ENCODE assay signal across 8 cellular contexts in genomic region chr7:29106128-29106988, GRCh38. TPM values are rescaled to one million over a fixed set of nuclear protein-coding genes. Genes with fewer than 3 reads are reported as not detected.
DNase-seq lines count a peak whose midpoint lies in the region; ATAC-seq, FAIRE-seq and TF ChIP-seq lines count a peak whose summit lies in the region.

No MANE protein-coding gene starts in this region.

- TF ChIP-seq CTCF in GM13976 (IDR thresholded peaks at IDR 0.05; ENCODE audit: borderline replicate concordance, control extremely low read depth, extremely low read depth, insufficient read depth, missing control alignments), result peak; percentile 77
- TF ChIP-seq CTCF in OCI-LY1 (IDR thresholded peaks at IDR 0.05; ENCODE audit: low read length), result peak; percentile 81
- TF ChIP-seq CTCF in bronchial epithelial cell (IDR thresholded peaks at IDR 0.05; ENCODE audit: insufficient read depth, low read length, severe bottlenecking), result peak; percentile 88

- FAIRE-seq in bronchial epithelial cell (lab: Jason Lieb, UNC), result no peak

- H3F3A ChIP-seq in OCI-LY1 (ENCODE audit: insufficient read depth, low read length), result no peaks in the 10 kb centered on the region

- H3K36me3 ChIP-seq in OCI-LY1 (ENCODE audit: insufficient read depth, low read length) (no peaks in the 10 kb centered on the region), bronchial epithelial cell (ENCODE audit: control insufficient read depth, insufficient read depth, low read length) (no peaks in the 10 kb centered on the region)

- no peak overlapping the region for H3K9ac ChIP-seq in OCI-LY1 (ENCODE audit: low read length)

- no peak for ATAC-seq in HG02852 (IDR thresholded peaks at IDR 0.05; ENCODE audit: unreplicated experiment)

- in situ Hi-C loops in GM13976 (cut with MboI; ENCODE audit: low sequenced_read_pairs, unreplicated experiment), result loop anchor here (5.0 kb wide), 1 partner anchor 184 kb away; no protein-coding TSS in a partner anchor

- no peak overlapping the region for H3K4me2 ChIP-seq in OCI-LY1 (ENCODE audit: low read length)

- no peaks in the 10 kb centered on the region for H4K20me1 ChIP-seq in OCI-LY1 (ENCODE audit: insufficient read depth, low read length)

- no peaks in the 10 kb centered on the region for H3K9me3 ChIP-seq in OCI-LY1 (ENCODE audit: low read length)

- H3K4me3 ChIP-seq in Jurkat, Clone E6-1 (ENCODE audit: low read length), result no peak overlapping the region
- H3K4me3 ChIP-seq in OCI-LY1 (ENCODE audit: low read depth, low read length, poor library complexity, severe bottlenecking) (no peak overlapping the region), bronchial epithelial cell (ENCODE audit: low read depth, low read length) (no peak overlapping the region)

- H3K79me2 ChIP-seq in OCI-LY1 (ENCODE audit: insufficient read depth, low read length), result no peaks in the 10 kb centered on the region

- no peak overlapping the region for H2AFZ ChIP-seq in OCI-LY1 (ENCODE audit: low read length)

- no peaks in the 10 kb centered on the region for H3K4me1 ChIP-seq in OCI-LY1 (ENCODE audit: insufficient read depth, low read length, severe bottlenecking)

- peak; percentile 53 to 69 for DNase-seq in AML-193 (lab: John Stamatoyannopoulos, UW)
- peak; percentile 23 for DNase-seq in GM13976 (ENCODE audit: low spot score)
- DNase-seq in Jurkat, Clone E6-1 (ENCODE audit: low read depth, low spot score), result peak; percentile 60
- peak; percentile 65 for DNase-seq in bronchial epithelial cell (ENCODE audit: low read depth)
- peak; percentile 83 for DNase-seq in kidney glomerular epithelial cell (lab: John Stamatoyannopoulos, UW)
- DNase-seq in superior temporal gyrus (ENCODE audit: extremely low spot score), result peak; percentile 91

- no peak overlapping the region for H3K27ac ChIP-seq in OCI-LY1 (ENCODE audit: low read depth, low read length, poor library complexity, severe bottlenecking)

- H3K27me3 ChIP-seq in OCI-LY1 (ENCODE audit: insufficient read depth, low read length) (0 out of 2 replicates have a peak, but pooled peaks cover 4% of the 10 kb centered on the region), bronchial epithelial cell (ENCODE audit: control insufficient read depth, insufficient read depth, low read length) (no peaks in the 10 kb centered on the region)

- H3K9me2 ChIP-seq in OCI-LY1 (ENCODE audit: low read depth, low read length), result no peaks in the 10 kb centered on the region

RNA-seq across cellular contexts. Expression of gene CPVL, which starts 40.0 kb away (rescaled TPM):
- polyA plus RNA-seq in Jurkat, Clone E6-1 (2012; ENCODE audit: insufficient read depth, insufficient read length), result 40.4 TPM
- not detected in 2 replicates for total RNA-seq in bronchial epithelial cell

Comparison
In these comparisons a context has a peak if more than half of its experiments do, and no peak if none do; other contexts are left out.
1. DNase-seq: peak in every context shown above with its lines; median percentile 91 in superior temporal gyrus; 83 in kidney glomerular epithelial cell; 65 in bronchial epithelial cell; 61 in AML-193; 60 in Jurkat, Clone E6-1; 23 in GM13976.